Comparison of ENCODE assay signal across 8 cellular contexts in genomic region chr11:64240467-64241174, GRCh38. TPM values are rescaled to one million over a fixed set of nuclear protein-coding genes. Genes with fewer than 3 reads are reported as not detected.
DNase-seq lines count a peak whose midpoint lies in the region; ATAC-seq lines count a peak whose summit lies in the region.

FKBP2 (plus strand) TSS chr11:64241095; CDS start chr11:64242388, 1,293 bp downstream.

- H3K27ac ChIP-seq in HUES48 (ENCODE audit: low read depth, low read length): peak within 1 kb of the TSS; percentile 99
- peak within 1 kb of the TSS; percentile 99 for H3K27ac ChIP-seq in mesodermal cell (ENCODE audit: low read depth, low read length, severe bottlenecking)

- H3K27me3 ChIP-seq in HUES48 (ENCODE audit: control insufficient read depth, insufficient read depth, low read length) (no peaks in the 10 kb centered on the region), NT2/D1 (ENCODE audit: insufficient read depth, insufficient read length) (no peaks in the 10 kb centered on the region), endocrine pancreas (ENCODE audit: control insufficient read depth, insufficient read depth, low read length) (no peaks in the 10 kb centered on the region)

- ATAC-seq in GM21390 (IDR thresholded peaks at IDR 0.05; ENCODE audit: unreplicated experiment): peak; percentile 45

- peak within 1 kb of the TSS; percentile 95 for H3K4me3 ChIP-seq in HUES48 (ENCODE audit: low read depth, low read length)
- H3K4me3 ChIP-seq in NT2/D1 (ENCODE audit: insufficient read length, low read depth): peak within 1 kb of the TSS; percentile 92
- no peak within 1 kb of the TSS for H3K4me3 ChIP-seq in endocrine pancreas (ENCODE audit: control insufficient read depth, insufficient read depth, low read length)
- H3K4me3 ChIP-seq in mesodermal cell (ENCODE audit: extremely low read depth, insufficient read depth, low read length, poor library complexity, severe bottlenecking): peak within 1 kb of the TSS; percentile 95

- peaks cover 4% of the 10 kb centered on the region for H3K4me1 ChIP-seq in HUES48 (ENCODE audit: control insufficient read depth, insufficient read depth, low read length)
- peaks cover 28% of the 10 kb centered on the region for H3K4me1 ChIP-seq in NT2/D1 (ENCODE audit: insufficient read depth, insufficient read length)
- peaks cover 7% of the 10 kb centered on the region for H3K4me1 ChIP-seq in endocrine pancreas (ENCODE audit: control insufficient read depth, insufficient read depth, low read length)
- peaks cover 28% of the 10 kb centered on the region for H3K4me1 ChIP-seq in mesodermal cell (ENCODE audit: control insufficient read depth, insufficient read depth, low read length, poor library complexity, severe bottlenecking)

- in situ Hi-C loops in Caki2 (cut with HindIII; ENCODE audit: low pct_unique_long_range_greater_than_20kb, low sequenced_read_pairs): no loop called here

- H3K9ac ChIP-seq in HUES48 (ENCODE audit: low read depth, low read length) (peak within 1 kb of the TSS; percentile 82), NT2/D1 (ENCODE audit: insufficient read length, low read depth) (peak within 1 kb of the TSS; percentile 94), endocrine pancreas (ENCODE audit: control insufficient read depth, insufficient read depth, low read length) (peak within 1 kb of the TSS; percentile 78)

- 5 to 6% methylated on average over 31 to 46 of the region's 52 CpGs for WGBS in mesodermal cell (ENCODE audit: insufficient coverage in 2 of 2), 2 experiments

- DNase-seq in Caki2 (ENCODE audit: low read depth): peak; percentile 93
- DNase-seq in NT2/D1 (ENCODE audit: low read depth, low spot score): peak; percentile 93
- peak; percentile 91 for DNase-seq in activated CD8-positive, alpha-beta memory T cell treated with anti-CD3 and anti-CD28 coated beads, Interleukin-2, amount 50 U/mL, for 1 hour (ENCODE audit: extremely low read depth)
- peak; percentile 96 to 98 for DNase-seq in stimulated activated CD8-positive, alpha-beta memory T cell treated with anti-CD3 and anti-CD28 coated beads, Interleukin-15, amount 100 ng/mL, for 4 hours (ENCODE audit: low read depth in 2 of 2)

- H3K36me3 ChIP-seq in HUES48 (ENCODE audit: control insufficient read depth, insufficient read depth, low read length) (peaks cover 35% of the 10 kb centered on the region), NT2/D1 (ENCODE audit: insufficient read depth, insufficient read length, low read length) (peaks cover 55% of the 10 kb centered on the region), endocrine pancreas (ENCODE audit: control insufficient read depth, insufficient read depth, low read length) (no peaks in the 10 kb centered on the region), mesodermal cell (ENCODE audit: control insufficient read depth, insufficient read depth, low read length) (peaks cover 38% of the 10 kb centered on the region)

- H3K9me3 ChIP-seq in HUES48 (ENCODE audit: control insufficient read depth, insufficient read depth, low read length) (no peaks in the 10 kb centered on the region), NT2/D1 (ENCODE audit: insufficient read depth, low read length) (no peaks in the 10 kb centered on the region), endocrine pancreas (ENCODE audit: control insufficient read depth, low read length) (no peaks in the 10 kb centered on the region), mesodermal cell (ENCODE audit: control insufficient read depth, low read length) (no peaks in the 10 kb centered on the region)

RNA-seq across cellular contexts. Expression of gene FKBP2, which starts in this region (rescaled TPM):
- total RNA-seq in Caki2 (2014; rRNA removed; shearing (Covaris generic); ENCODE audit: low replicate concordance): 24.2 and 46.1 TPM in 2 replicates
- 71.7 TPM for polyA plus RNA-seq in mesodermal cell (2013, experiment 1 of 2)
- 72.1 TPM for polyA plus RNA-seq in mesodermal cell (2013, experiment 2 of 2)
